8 cellular contexts compared by ENCODE assay signal in genomic region chr20:41340327-41341055, GRCh38. TPM values are rescaled to one million over a fixed set of nuclear protein-coding genes. Genes with fewer than 3 reads are reported as not detected.
DNase-seq lines count a peak whose midpoint lies in the region; ATAC-seq, FAIRE-seq and TF ChIP-seq lines count a peak whose summit lies in the region.

LPIN3 (plus strand) TSS chr20:41340821; CDS start chr20:41345804, 4,983 bp downstream.

- dilution Hi-C loops in keratinocyte (cut with MboI; ENCODE audit: extremely low pct_ligation_motif_present, low sequenced_read_pairs): no loop called here

- peak within 1 kb of the TSS; percentile 83 for H3K9ac ChIP-seq in keratinocyte (ENCODE audit: control insufficient read depth, extremely low read depth, insufficient read depth, low read length)

- peaks cover 18% of the 10 kb centered on the region for H3K79me2 ChIP-seq in keratinocyte (ENCODE audit: control insufficient read depth, insufficient read depth, low read length)

- TF ChIP-seq CTCF in AG10803 (conservative IDR thresholded peaks at IDR 0.05; ENCODE audit: low read length): peak; percentile 42
- peak; percentile 37; the same call in 1 of the 2 replicates for TF ChIP-seq CTCF in WERI-Rb-1 (IDR thresholded peaks at IDR 0.05; ENCODE audit: low read depth, low read length)
- TF ChIP-seq CTCF in keratinocyte (optimal IDR thresholded peaks at IDR 0.05 in 1 of 3, IDR thresholded peaks at IDR 0.05 in 1 of 3, conservative IDR thresholded peaks at IDR 0.05 in 1 of 3; ENCODE audit: extremely low read depth in 1 of 3, insufficient read depth in 2 of 3, low read length in 3 of 3): peak in 2 of 3 experiments; percentile 57 to 70

- H3K4me2 ChIP-seq in keratinocyte (ENCODE audit: control insufficient read depth, extremely low read depth, insufficient read depth, low read depth, low read length): peak within 1 kb of the TSS; percentile 97

- peak; percentile 52 for FAIRE-seq in keratinocyte (lab: Jason Lieb, UNC)

- H4K20me1 ChIP-seq in keratinocyte (ENCODE audit: control insufficient read depth, extremely low read depth, insufficient read depth, low read length): no peaks in the 10 kb centered on the region

- peak within 1 kb of the TSS; percentile 91 for H2AFZ ChIP-seq in keratinocyte (ENCODE audit: control insufficient read depth, low read length)

- H3K9me1 ChIP-seq in keratinocyte (ENCODE audit: control insufficient read depth, extremely low read depth, insufficient read depth, low read length): no peaks in the 10 kb centered on the region

- H3K9me3 ChIP-seq in WERI-Rb-1 (ENCODE audit: severe bottlenecking) (no peaks in the 10 kb centered on the region), keratinocyte (ENCODE audit: control insufficient read depth, low read depth, low read length) (no peaks in the 10 kb centered on the region)

- H3K27ac ChIP-seq in WERI-Rb-1: peak within 1 kb of the TSS; percentile 44
- H3K27ac ChIP-seq in keratinocyte (ENCODE audit: control insufficient read depth, insufficient read depth, low read length): peak within 1 kb of the TSS; percentile 68

- peak; percentile 8 for ATAC-seq in GM21423 (IDR thresholded peaks at IDR 0.05; ENCODE audit: unreplicated experiment)
- ATAC-seq in GM21737 (IDR thresholded peaks at IDR 0.05; ENCODE audit: unreplicated experiment): no peak

- H3K27me3 ChIP-seq in WERI-Rb-1 (ENCODE audit: insufficient read depth, low read depth, severe bottlenecking) (no peaks in the 10 kb centered on the region), keratinocyte (ENCODE audit: control insufficient read depth, extremely low read depth, insufficient read depth, low read length) (no peaks in the 10 kb centered on the region)

- DNase-seq in AG10803 (ENCODE audit: low read depth): peak; percentile 90
- DNase-seq in NCI-H187 (lab: John Stamatoyannopoulos, UW): peak; percentile 58 to 59
- DNase-seq in WERI-Rb-1: peak; percentile 91
- DNase-seq in cerebellar cortex (ENCODE audit: low spot score): peak; percentile 74
- DNase-seq in keratinocyte (ENCODE audit: low read depth, low spot score): peak; percentile 84
- peak; percentile 51 for DNase-seq in stimulated activated CD4-positive, alpha-beta T cell treated with anti-CD3 and anti-CD28 coated beads, Interleukin-12 subunit alpha, Interleukin-12 subunit beta, amount 100 ng/mL, for 4 hours

- H3K36me3 ChIP-seq in WERI-Rb-1: no peaks in the 10 kb centered on the region
- H3K36me3 ChIP-seq in keratinocyte (ENCODE audit: control insufficient read depth in 2 of 2, extremely low read depth in 1 of 2, insufficient read depth in 2 of 2, low read length in 2 of 2): peaks cover 2 to 5% of the 10 kb centered on the region in 2 experiments

- peak within 1 kb of the TSS; percentile 74 for H3K4me3 ChIP-seq in AG10803 (ENCODE audit: low read length)
- peak within 1 kb of the TSS; percentile 39 for H3K4me3 ChIP-seq in WERI-Rb-1 (ENCODE audit: low read depth, low read length)
- H3K4me3 ChIP-seq in keratinocyte (ENCODE audit: control insufficient read depth in 2 of 3, extremely low read depth in 1 of 3, insufficient read depth in 2 of 3, low read depth in 1 of 3, low read length in 3 of 3): peak within 1 kb of the TSS; percentile 58 to 85 (median 81)

- H3K4me1 ChIP-seq in keratinocyte (ENCODE audit: control insufficient read depth, extremely low read depth, insufficient read depth, low read length): peaks cover 21% of the 10 kb centered on the region

RNA-seq across cellular contexts. Expression of gene LPIN3, which starts in this region (rescaled TPM):
- polyA plus RNA-seq in keratinocyte: 15.6 to 32.4 TPM (median 18.1 TPM) in 3 replicates
- 6.8 TPM for polyA plus RNA-seq in keratinocyte (2011; ENCODE audit: low read depth)
- polyA plus RNA-seq in keratinocyte (2011; cell fraction: cytosol; rRNA removed): 5.0 and 6.8 TPM in 2 replicates
- polyA plus RNA-seq in keratinocyte (2011; cell fraction: nucleus; rRNA removed): 99.7 and 132 TPM in 2 replicates
- 12.8 and 16.4 TPM in 2 replicates for polyA plus RNA-seq in keratinocyte (2012; ENCODE audit: low replicate concordance)
- polyA minus RNA-seq in keratinocyte: 24.5 to 32.6 TPM (median 26.3 TPM) in 3 replicates
- 6.7 TPM for polyA minus RNA-seq in keratinocyte (2011; cell fraction: cytosol; rRNA and poly(A)+ RNA removed)
- polyA minus RNA-seq in keratinocyte (2011; cell fraction: nucleus; rRNA and poly(A)+ RNA removed): 30.2 and 32.1 TPM in 2 replicates
